19 cellular contexts compared by ENCODE assay signal in the genomic region with DNA sequence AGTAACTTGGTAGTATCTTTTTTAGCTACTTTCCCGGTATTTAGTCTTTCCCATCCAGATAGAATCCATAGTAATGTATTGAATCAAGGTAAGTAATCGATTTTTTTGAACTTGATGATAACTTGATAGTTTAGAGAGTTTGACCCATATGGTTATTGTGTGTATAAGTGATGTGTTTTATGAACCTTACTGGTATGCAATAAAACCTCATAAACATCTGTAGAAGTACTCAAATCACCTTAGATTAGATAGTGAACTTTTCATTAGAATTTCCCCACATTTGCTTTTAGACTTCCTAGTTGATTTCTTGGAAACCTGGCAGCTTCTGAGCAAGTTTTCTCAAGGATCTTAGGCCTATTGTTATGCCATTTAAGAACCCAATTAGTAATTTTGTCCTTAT.
DNase-seq lines count a peak whose midpoint lies in the region; ATAC-seq, FAIRE-seq and TF ChIP-seq lines count a peak whose summit lies in the region.
"Had no signal": no experiment of that assay in that cellular context is flagged by ENCODE, and none has a peak within 500 bp of the region (broad histone marks: within the 10 kb centered on the region; RNA-seq: fewer than 3 reads in every experiment).

No MANE protein-coding gene starts in this region.

- 14 to 67% (median 30%) methylated on average over 2 of the region's 2 CpGs for WGBS in small intestine, 3 donors

- peak overlapping the region; percentile 2; the same call in 1 of the 2 replicates for H3K27ac ChIP-seq in Panc1 (ENCODE audit: low read length)
- no peak overlapping the region for H3K27ac ChIP-seq in small intestine (ENCODE audit: low read depth in 1 of 2, low read length in 1 of 2)
- H3K27ac ChIP-seq: BLaER1 had no signal

- BruUV-seq in Panc1 (replicated peaks; lab: Mats Ljungman, UMichigan), result no TSS peak

- H3K9me3 ChIP-seq in Panc1 (ENCODE audit: control insufficient read depth, insufficient read depth, low read depth, low read length), result peaks cover 7% of the 10 kb centered on the region; the same call in 1 of the 2 replicates
- no peaks in the 10 kb centered on the region for H3K9me3 ChIP-seq in small intestine (ENCODE audit: control insufficient read depth, low read depth)
- H3K9me3 ChIP-seq: BE2C had no signal

- H3K27me3 ChIP-seq in Panc1 (ENCODE audit: control insufficient read depth, insufficient read depth, low read length) (no peaks in the 10 kb centered on the region), small intestine (ENCODE audit: control insufficient read depth in 2 of 2, insufficient read depth in 2 of 2, low read length in 2 of 2) (no peaks in the 10 kb centered on the region)
- H3K27me3 ChIP-seq: BLaER1 had no signal

- H3K36me3 ChIP-seq in Panc1 (ENCODE audit: control insufficient read depth, insufficient read depth, low read length) (no peaks in the 10 kb centered on the region), small intestine (ENCODE audit: control insufficient read depth in 2 of 2, insufficient read depth in 2 of 2, low read length in 2 of 2) (no peaks in the 10 kb centered on the region)
- H3K36me3 ChIP-seq: BE2C, BLaER1 had no signal

- H3K4me3 ChIP-seq in Panc1 (ENCODE audit: low read depth in 2 of 2, low read length in 2 of 2) (no peak overlapping the region), small intestine (ENCODE audit: low read depth in 1 of 2, low read length in 2 of 2) (no peak overlapping the region)
- H3K4me3 ChIP-seq: BLaER1 had no signal

- CTCF ChIA-PET in Panc1 (lab: Charles Lee), result no interaction called here

- POLR2A ChIA-PET in Panc1 (lab: Charles Lee), result interaction anchor here (0.6 kb wide), 1 partner anchor 23 kb away, joined by 3 read pairs; no protein-coding TSS in a partner anchor

- FAIRE-seq in small intestine (lab: Jason Lieb, UNC), result no peak
- FAIRE-seq: G401.6, GM12891 had no signal

- in situ Hi-C loops in Panc1 (cut with HindIII; ENCODE audit: low pct_unique_long_range_greater_than_20kb, low sequenced_read_pairs), result no loop called here

- intact Hi-C loops in Panc1 (cut with micrococcal nuclease; ENCODE audit: unreplicated experiment) (no loop called here), left colon (cut with DNase I, micrococcal nuclease) (no loop called here)

- no peak for TF ChIP-seq CTCF in Panc1 (IDR thresholded peaks at IDR 0.05)

- DNase-seq in Panc1 (ENCODE audit: low read depth, low spot score), result no peak
- no peak for DNase-seq in left colon
- peak; percentile 22 for DNase-seq in small intestine
- DNase-seq in effector CD4-positive, alpha-beta T cell, result no peak
- DNase-seq in NCI-H1436 treated with DMSO at 0.1 percent for 48 hours (lab: John Stamatoyannopoulos, UW), result no peak
- DNase-seq: 8988T; ACHN; BE2C; C1 segment of cervical spinal cord; CD4-positive, alpha-beta memory T cell; CD4-positive, CD25-positive, alpha-beta regulatory T cell; CD8-positive, alpha-beta memory T cell; COR-L47; DMS79 treated with DMSO at 0.1 percent for 48 hours; GF-D8 had no signal

- no peak for ATAC-seq in Panc1
- ATAC-seq in left colon, result peak; percentile 65
- no peak for ATAC-seq in GM18511 (IDR thresholded peaks at IDR 0.05; ENCODE audit: unreplicated experiment)

- H3K4me1 ChIP-seq in Panc1 (ENCODE audit: control insufficient read depth, insufficient read depth, low read length) (no peaks in the 10 kb centered on the region), small intestine (ENCODE audit: control insufficient read depth in 2 of 2, insufficient read depth in 1 of 2, low read depth in 1 of 2, low read length in 1 of 2) (peaks cover 2 to 5% of the 10 kb centered on the region in 2 donors)
- H3K4me1 ChIP-seq: BE2C, BLaER1 had no signal
